In the genomic region with DNA sequence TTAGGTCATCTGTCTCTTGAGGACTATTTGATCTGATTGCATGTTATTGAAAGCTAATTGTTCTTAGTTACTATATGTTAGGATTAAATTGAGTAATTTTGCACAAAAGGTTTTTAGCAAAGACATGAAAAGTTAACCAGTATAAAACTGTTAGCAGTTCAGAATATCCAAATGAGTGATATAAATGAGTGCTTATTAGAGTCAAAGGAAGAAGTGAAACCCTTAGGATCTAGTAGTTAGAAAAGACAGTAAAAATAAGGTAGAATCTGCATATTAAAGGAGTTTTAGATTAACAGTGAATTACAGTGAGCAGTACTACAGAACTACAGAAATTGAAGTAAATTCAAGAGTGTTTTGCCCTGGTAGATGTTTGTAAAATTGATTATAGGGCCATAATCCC, we compare ENCODE assay signal across 1 cellular context.
TF ChIP-seq lines count a peak whose summit lies in the region.

No MANE protein-coding gene starts in this region.

TF ChIP-seq in GM23338, 12 proteins besides CTCF, POLR2A, EP300 and RAD21 (continued from another document):
- TF ChIP-seq CREB1 (CRISPR knock-in tag; IDR thresholded peaks at IDR 0.05; ENCODE audit: low read depth) (no peak), STAT1 (IDR thresholded peaks at IDR 0.05; ENCODE audit: unreplicated experiment) (no peak), NANOG (IDR thresholded peaks at IDR 0.05; ENCODE audit: borderline replicate concordance) (no peak), ZNF331 (CRISPR knock-in tag; IDR thresholded peaks at IDR 0.05; ENCODE audit: low read depth) (no peak), EZH2 (IDR thresholded peaks at IDR 0.05; ENCODE audit: low read depth, unreplicated experiment) (no peak), POLR2AphosphoS5 (IDR thresholded peaks at IDR 0.05; ENCODE audit: low read depth) (no peak), ZNF114 (CRISPR knock-in tag; IDR thresholded peaks at IDR 0.05) (no peak)
- TF ChIP-seq, protein P1, sequence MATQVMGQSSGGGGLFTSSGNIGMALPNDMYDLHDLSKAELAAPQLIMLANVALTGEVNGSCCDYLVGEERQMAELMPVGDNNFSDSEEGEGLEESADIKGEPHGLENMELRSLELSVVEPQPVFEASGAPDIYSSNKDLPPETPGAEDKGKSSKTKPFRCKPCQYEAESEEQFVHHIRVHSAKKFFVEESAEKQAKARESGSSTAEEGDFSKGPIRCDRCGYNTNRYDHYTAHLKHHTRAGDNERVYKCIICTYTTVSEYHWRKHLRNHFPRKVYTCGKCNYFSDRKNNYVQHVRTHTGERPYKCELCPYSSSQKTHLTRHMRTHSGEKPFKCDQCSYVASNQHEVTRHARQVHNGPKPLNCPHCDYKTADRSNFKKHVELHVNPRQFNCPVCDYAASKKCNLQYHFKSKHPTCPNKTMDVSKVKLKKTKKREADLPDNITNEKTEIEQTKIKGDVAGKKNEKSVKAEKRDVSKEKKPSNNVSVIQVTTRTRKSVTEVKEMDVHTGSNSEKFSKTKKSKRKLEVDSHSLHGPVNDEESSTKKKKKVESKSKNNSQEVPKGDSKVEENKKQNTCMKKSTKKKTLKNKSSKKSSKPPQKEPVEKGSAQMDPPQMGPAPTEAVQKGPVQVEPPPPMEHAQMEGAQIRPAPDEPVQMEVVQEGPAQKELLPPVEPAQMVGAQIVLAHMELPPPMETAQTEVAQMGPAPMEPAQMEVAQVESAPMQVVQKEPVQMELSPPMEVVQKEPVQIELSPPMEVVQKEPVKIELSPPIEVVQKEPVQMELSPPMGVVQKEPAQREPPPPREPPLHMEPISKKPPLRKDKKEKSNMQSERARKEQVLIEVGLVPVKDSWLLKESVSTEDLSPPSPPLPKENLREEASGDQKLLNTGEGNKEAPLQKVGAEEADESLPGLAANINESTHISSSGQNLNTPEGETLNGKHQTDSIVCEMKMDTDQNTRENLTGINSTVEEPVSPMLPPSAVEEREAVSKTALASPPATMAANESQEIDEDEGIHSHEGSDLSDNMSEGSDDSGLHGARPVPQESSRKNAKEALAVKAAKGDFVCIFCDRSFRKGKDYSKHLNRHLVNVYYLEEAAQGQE (IDR thresholded peaks at IDR 0.05; ENCODE audit: unreplicated experiment) = no peak
- TF ChIP-seq, protein P2, sequence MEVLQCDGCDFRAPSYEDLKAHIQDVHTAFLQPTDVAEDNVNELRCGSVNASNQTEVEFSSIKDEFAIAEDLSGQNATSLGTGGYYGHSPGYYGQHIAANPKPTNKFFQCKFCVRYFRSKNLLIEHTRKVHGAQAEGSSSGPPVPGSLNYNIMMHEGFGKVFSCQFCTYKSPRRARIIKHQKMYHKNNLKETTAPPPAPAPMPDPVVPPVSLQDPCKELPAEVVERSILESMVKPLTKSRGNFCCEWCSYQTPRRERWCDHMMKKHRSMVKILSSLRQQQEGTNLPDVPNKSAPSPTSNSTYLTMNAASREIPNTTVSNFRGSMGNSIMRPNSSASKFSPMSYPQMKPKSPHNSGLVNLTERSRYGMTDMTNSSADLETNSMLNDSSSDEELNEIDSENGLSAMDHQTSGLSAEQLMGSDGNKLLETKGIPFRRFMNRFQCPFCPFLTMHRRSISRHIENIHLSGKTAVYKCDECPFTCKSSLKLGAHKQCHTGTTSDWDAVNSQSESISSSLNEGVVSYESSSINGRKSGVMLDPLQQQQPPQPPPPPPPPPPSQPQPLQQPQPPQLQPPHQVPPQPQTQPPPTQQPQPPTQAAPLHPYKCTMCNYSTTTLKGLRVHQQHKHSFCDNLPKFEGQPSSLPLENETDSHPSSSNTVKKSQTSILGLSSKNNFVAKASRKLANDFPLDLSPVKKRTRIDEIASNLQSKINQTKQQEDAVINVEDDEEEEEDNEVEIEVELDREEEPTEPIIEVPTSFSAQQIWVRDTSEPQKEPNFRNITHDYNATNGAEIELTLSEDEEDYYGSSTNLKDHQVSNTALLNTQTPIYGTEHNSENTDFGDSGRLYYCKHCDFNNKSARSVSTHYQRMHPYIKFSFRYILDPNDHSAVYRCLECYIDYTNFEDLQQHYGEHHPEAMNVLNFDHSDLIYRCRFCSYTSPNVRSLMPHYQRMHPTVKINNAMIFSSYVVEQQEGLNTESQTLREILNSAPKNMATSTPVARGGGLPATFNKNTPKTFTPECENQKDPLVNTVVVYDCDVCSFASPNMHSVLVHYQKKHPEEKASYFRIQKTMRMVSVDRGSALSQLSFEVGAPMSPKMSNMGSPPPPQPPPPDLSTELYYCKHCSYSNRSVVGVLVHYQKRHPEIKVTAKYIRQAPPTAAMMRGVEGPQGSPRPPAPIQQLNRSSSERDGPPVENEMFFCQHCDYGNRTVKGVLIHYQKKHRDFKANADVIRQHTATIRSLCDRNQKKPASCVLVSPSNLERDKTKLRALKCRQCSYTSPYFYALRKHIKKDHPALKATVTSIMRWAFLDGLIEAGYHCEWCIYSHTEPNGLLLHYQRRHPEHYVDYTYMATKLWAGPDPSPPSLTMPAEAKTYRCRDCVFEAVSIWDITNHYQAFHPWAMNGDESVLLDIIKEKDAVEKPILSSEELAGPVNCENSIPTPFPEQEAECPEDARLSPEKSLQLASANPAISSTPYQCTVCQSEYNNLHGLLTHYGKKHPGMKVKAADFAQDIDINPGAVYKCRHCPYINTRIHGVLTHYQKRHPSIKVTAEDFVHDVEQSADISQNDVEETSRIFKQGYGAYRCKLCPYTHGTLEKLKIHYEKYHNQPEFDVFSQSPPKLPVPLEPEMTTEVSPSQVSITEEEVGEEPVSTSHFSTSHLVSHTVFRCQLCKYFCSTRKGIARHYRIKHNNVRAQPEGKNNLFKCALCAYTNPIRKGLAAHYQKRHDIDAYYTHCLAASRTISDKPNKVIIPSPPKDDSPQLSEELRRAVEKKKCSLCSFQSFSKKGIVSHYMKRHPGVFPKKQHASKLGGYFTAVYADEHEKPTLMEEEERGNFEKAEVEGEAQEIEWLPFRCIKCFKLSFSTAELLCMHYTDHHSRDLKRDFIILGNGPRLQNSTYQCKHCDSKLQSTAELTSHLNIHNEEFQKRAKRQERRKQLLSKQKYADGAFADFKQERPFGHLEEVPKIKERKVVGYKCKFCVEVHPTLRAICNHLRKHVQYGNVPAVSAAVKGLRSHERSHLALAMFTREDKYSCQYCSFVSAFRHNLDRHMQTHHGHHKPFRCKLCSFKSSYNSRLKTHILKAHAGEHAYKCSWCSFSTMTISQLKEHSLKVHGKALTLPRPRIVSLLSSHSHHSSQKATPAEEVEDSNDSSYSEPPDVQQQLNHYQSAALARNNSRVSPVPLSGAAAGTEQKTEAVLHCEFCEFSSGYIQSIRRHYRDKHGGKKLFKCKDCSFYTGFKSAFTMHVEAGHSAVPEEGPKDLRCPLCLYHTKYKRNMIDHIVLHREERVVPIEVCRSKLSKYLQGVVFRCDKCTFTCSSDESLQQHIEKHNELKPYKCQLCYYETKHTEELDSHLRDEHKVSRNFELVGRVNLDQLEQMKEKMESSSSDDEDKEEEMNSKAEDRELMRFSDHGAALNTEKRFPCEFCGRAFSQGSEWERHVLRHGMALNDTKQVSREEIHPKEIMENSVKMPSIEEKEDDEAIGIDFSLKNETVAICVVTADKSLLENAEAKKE (CRISPR knock-in tag; IDR thresholded peaks at IDR 0.05) = no peak
- TF ChIP-seq, protein P3, sequence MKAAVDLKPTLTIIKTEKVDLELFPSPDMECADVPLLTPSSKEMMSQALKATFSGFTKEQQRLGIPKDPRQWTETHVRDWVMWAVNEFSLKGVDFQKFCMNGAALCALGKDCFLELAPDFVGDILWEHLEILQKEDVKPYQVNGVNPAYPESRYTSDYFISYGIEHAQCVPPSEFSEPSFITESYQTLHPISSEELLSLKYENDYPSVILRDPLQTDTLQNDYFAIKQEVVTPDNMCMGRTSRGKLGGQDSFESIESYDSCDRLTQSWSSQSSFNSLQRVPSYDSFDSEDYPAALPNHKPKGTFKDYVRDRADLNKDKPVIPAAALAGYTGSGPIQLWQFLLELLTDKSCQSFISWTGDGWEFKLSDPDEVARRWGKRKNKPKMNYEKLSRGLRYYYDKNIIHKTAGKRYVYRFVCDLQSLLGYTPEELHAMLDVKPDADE (IDR thresholded peaks at IDR 0.05) = no peak
